ENCODE assay signal across 22 cellular contexts in the genomic region with DNA sequence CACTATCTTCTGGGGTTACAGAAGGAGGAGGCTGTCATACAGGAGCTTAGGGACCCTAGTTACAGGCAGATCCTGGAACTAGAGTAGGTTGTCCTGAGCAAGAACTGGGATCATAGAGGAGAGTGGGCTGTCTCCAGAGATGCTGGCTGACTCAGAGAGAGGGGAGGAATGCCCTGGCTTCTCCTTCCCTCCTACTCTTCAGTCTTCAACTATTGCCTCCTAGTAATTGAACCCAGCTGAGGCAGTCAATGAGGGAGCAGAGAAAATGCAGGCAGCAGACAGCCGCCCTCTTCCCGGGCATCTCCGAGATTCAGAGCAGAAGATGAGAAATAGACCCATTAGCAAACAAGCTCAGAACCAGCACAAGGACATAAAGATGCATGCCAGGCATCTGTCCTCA.
DNase-seq lines count a peak whose midpoint lies in the region; ATAC-seq and TF ChIP-seq lines count a peak whose summit lies in the region.
"Had no signal": no experiment of that assay in that cellular context is flagged by ENCODE, and none has a peak within 500 bp of the region (broad histone marks: within the 10 kb centered on the region; RNA-seq: fewer than 3 reads in every experiment).

No MANE protein-coding gene starts in this region.

- intact Hi-C loops in Right ventricle myocardium inferior (cut with DNase I): no loop called here
- intact Hi-C loops in left ventricle myocardium inferior (cut with micrococcal nuclease): no loop called here
- intact Hi-C loops in heart right ventricle (cut with DNase I): loop anchor here in 1 of 10 donors (10.0 kb wide), 1 partner anchor 102 kb away; no protein-coding TSS in a partner anchor
- intact Hi-C loops in aorta (cut with DNase I): no loop called here

- no peak overlapping the region for H3K27ac ChIP-seq in left ventricle myocardium inferior (replicated peaks)
- peak overlapping the region in 3 of 10 donors; percentile 9 to 66 (median 19) for H3K27ac ChIP-seq in heart right ventricle
- H3K27ac ChIP-seq in aorta (ENCODE audit: low read depth in 1 of 2, low read length in 2 of 2): no peak overlapping the region
- H3K27ac ChIP-seq: 22Rv1, RWPE1, SJSA1 had no signal

- WGBS in heart right ventricle, 2 donors: 86 to 90% methylated on average over 3 of the region's 3 CpGs
- 90 to 93% methylated on average over 3 of the region's 3 CpGs for WGBS in aorta, 2 donors

- peaks cover 9% of the 10 kb centered on the region for H3K4me1 ChIP-seq in left ventricle myocardium inferior
- peaks cover 0 to 26% (median 4%) of the 10 kb centered on the region in 9 donors for H3K4me1 ChIP-seq in heart right ventricle
- peaks cover 0 to 2% of the 10 kb centered on the region in 2 donors for H3K4me1 ChIP-seq in aorta (ENCODE audit: control insufficient read depth in 1 of 2, insufficient read depth in 2 of 2, low read length in 2 of 2)

- DNase-seq in Right ventricle myocardium inferior (ENCODE audit: missing footprints) (no peak), left ventricle myocardium inferior (no peak), dedifferentiated amniotic fluid mesenchymal stem cell (ENCODE audit: extremely low spot score) (peak; percentile 51), heart right ventricle (peak in 1 of 2 donors; percentile 36), aorta (no peak), medulla oblongata (ENCODE audit: extremely low spot score) (no peak), GM19238 (ENCODE audit: insufficient read length, low spot score) (no peak), OCI-M2 (lab: John Stamatoyannopoulos, UW; ENCODE audit: unreplicated experiment) (no peak)
- DNase-seq: C1 segment of cervical spinal cord; DMS 273 treated with DMSO at 0.1 percent for 48 hours; GF-D8; KG1; NCI-H1417 treated with DMSO at 0.1 percent for 48 hours; NCI-H2029; NCI-H2171; NCI-H446; NK-92 treated with Interleukin-12 subunit alpha and Interleukin-12 subunit beta, amount 100 ng/mL, for 24 hours; OCI-M1 had no signal

- H3K27me3 ChIP-seq in left ventricle myocardium inferior (ENCODE audit: low read depth): no peaks in the 10 kb centered on the region
- no peaks in the 10 kb centered on the region for H3K27me3 ChIP-seq in heart right ventricle
- H3K27me3 ChIP-seq in aorta (ENCODE audit: control insufficient read depth in 1 of 2, insufficient read depth in 2 of 2, low read length in 1 of 2): no peaks in the 10 kb centered on the region
- H3K27me3 ChIP-seq: SJSA1 had no signal

- no peak for TF ChIP-seq CTCF in left ventricle myocardium inferior (IDR thresholded peaks at IDR 0.05; ENCODE audit: borderline replicate concordance)
- no peak for TF ChIP-seq CTCF in heart right ventricle (IDR thresholded peaks at IDR 0.05)

- ATAC-seq in Right ventricle myocardium inferior: peak; percentile 69
- peak; percentile 43 to 86 (median 69) for ATAC-seq in heart right ventricle
- ATAC-seq in aorta (ENCODE audit: low FRiP score): peak; percentile 24
- ATAC-seq: GM23338 had no signal

- H3K9me3 ChIP-seq in left ventricle myocardium inferior (replicated peaks): no peaks in the 10 kb centered on the region
- no peaks in the 10 kb centered on the region for H3K9me3 ChIP-seq in heart right ventricle
- no peaks in the 10 kb centered on the region for H3K9me3 ChIP-seq in aorta (ENCODE audit: control insufficient read depth, low read length)
- H3K9me3 ChIP-seq: SJSA1 had no signal

- H3K4me3 ChIP-seq in left ventricle myocardium inferior (no peak overlapping the region), heart right ventricle (no peak overlapping the region), aorta (ENCODE audit: low read length in 2 of 2) (no peak overlapping the region)
- H3K4me3 ChIP-seq: GM23338, SJSA1 had no signal

- H3K36me3 ChIP-seq in left ventricle myocardium inferior (no peaks in the 10 kb centered on the region), heart right ventricle (no peaks in the 10 kb centered on the region), aorta (ENCODE audit: control insufficient read depth in 1 of 2, insufficient read depth in 2 of 2, low read length in 1 of 2) (no peaks in the 10 kb centered on the region)
- H3K36me3 ChIP-seq: SJSA1 had no signal
